In the genomic region with DNA sequence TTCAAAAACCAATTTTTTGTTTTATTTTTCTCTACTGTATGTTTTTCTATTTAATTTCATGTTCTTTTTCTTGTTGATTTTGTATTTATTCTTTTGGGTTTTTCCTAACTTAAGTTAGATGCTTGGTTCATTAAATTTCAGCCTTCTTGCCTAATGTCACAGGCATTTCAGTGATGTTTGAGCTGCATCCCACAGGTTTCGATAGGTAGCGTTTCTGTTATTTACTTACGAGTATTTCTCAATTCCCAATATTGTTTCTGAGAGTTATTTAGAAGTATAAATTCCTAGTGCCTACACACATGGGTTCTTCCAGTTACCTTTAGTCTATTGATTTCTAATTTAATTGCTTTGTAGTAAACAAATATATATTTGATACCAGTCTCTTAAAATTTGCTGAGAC, we compare ENCODE assay signal across 33 cellular contexts.
"Had no signal": no experiment of that assay in that cellular context is flagged by ENCODE, and none has a peak within 500 bp of the region (broad histone marks: within the 10 kb centered on the region; RNA-seq: fewer than 3 reads in every experiment).

No MANE protein-coding gene starts in this region.

- H3K4me3 ChIP-seq: adrenal gland, body of pancreas, breast epithelium had no signal

- FAIRE-seq: astrocyte, TTC549 had no signal

- ATAC-seq: activated CD8-positive, alpha-beta T cell treated with anti-CD3 and anti-CD28 coated beads for 36 hours; activated naive CD4-positive, alpha-beta T cell treated with anti-CD3 and anti-CD28 coated beads, Interleukin-2, amount 50 U/mL, for 72 hours; activated T-cell treated with anti-CD3 and anti-CD28 coated beads, Interleukin-2, amount 50 U/mL, for 4 hours; activated T-cell treated with anti-CD3 and anti-CD28 coated beads, Interleukin-2, amount 50 U/mL, for 72 hours; activated T-helper 17 cell treated with anti-CD3 and anti-CD28 coated beads, Interleukin-2, amount 50 U/mL, for 72 hours; body of pancreas had no signal

- DNase-seq: activated B cell treated with CpG ODN at 0.5 μM for 24 hours; activated CD4-positive, alpha-beta memory T cell treated with anti-CD3 and anti-CD28 coated beads for 36 hours; activated CD4-positive, alpha-beta T cell treated with anti-CD3 and anti-CD28 coated beads for 4 hours; activated CD4-positive, alpha-beta T cell treated with anti-CD3 and anti-CD28 coated beads, Interleukin-2, amount 10 ng/mL, durations not matched to agents 24 days and 14 days; activated CD4-positive, alpha-beta T cell treated with anti-CD3 and anti-CD28 coated beads, Interleukin-2, amount 50 U/mL, for 1 hour; activated CD4-positive, alpha-beta T cell treated with anti-CD3 and anti-CD28 coated beads, Interleukin-2, amount 50 U/mL, for 4 hours; activated CD4-positive, CD25-positive, alpha-beta regulatory T cell treated with anti-CD3 and anti-CD28 coated beads, Interleukin-2, amount 50 U/mL, for 72 hours; activated CD8-positive, alpha-beta memory T cell treated with anti-CD3 and anti-CD28 coated beads, Interleukin-2, amount 50 U/mL, for 4 hours; activated CD8-positive, alpha-beta T cell treated with anti-CD3 and anti-CD28 coated beads for 36 hours; activated effector memory CD4-positive, alpha-beta T cell treated with anti-CD3 and anti-CD28 coated beads, Interleukin-2, amount 50 U/mL, for 16 hours; activated gamma-delta T cell treated with Interleukin-2 at 50 U/mL for 16 hours; activated naive CD4-positive, alpha-beta T cell; activated naive CD4-positive, alpha-beta T cell treated with anti-CD3 and anti-CD28 coated beads for 36 hours; activated naive CD4-positive, alpha-beta T cell treated with anti-CD3 and anti-CD28 coated beads, Interleukin-2, amount 50 U/mL, for 16 hours; activated naive CD8-positive, alpha-beta T cell treated with anti-CD3 and anti-CD28 coated beads for 36 hours; activated T-cell treated with anti-CD3 and anti-CD28 coated beads for 4 hours; activated T-cell treated with anti-CD3 and anti-CD28 coated beads, Interleukin-2, amount 50 U/mL, for 1 hour; activated T-cell treated with anti-CD3 and anti-CD28 coated beads, Interleukin-2, amount 50 U/mL, for 4 hours; activated T-cell treated with anti-CD3 and anti-CD28 coated beads, Interleukin-2, amount 50 U/mL, for 72 hours; adrenal gland; amniotic stem cell; aorta; body of pancreas; brain microvascular endothelial cell; central memory CD4-positive, alpha-beta T cell; T-helper 2 cell; T-helper 9 cell had no signal

- H3K36me3 ChIP-seq: adrenal gland, brain microvascular endothelial cell, breast epithelium had no signal

- H3K4me1 ChIP-seq: adrenal gland, body of pancreas, breast epithelium had no signal

- H3K9me3 ChIP-seq: adrenal gland, body of pancreas, breast epithelium had no signal

- H3K27ac ChIP-seq: adrenal gland, body of pancreas, brain microvascular endothelial cell, breast epithelium, VCaP had no signal

- H3K27me3 ChIP-seq: adrenal gland, body of pancreas, brain microvascular endothelial cell, breast epithelium had no signal
